8 cellular contexts compared by ENCODE assay signal in the genomic region with DNA sequence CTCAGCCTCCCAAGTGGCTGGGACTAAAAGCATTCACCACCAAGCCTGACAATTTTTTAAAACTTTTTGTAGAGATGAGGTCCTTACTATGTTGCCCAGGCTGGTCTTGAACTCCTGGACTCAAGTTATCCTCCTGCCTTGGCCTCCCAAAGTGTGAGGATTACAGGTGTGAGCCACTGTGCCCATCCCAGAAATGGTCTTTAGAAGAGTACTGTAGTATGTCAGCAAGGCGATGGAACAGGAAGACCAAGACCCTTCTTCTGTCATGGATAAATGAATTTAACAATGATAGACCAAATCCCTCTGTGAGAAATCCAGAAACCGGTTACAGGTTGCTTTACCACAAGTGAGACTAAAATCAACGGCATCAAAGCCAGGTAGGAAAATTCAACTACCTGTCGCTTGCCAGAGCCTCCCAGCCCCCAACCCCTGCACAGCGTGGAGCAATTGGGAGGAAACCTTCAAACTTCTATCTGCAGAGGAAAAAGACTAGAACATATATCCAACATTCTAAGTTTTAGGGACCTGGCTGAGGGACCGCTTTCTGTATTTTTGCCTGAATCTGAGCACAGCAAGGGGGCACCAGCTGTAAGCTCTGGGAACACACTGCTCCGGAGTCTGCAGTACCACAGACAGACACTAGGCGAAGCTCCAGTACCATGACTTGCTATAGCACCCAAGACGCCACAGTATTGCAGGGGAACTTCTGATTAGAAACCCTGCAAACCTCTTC. TPM values are rescaled to one million over a fixed set of nuclear protein-coding genes. Genes with fewer than 3 reads are reported as not detected.
DNase-seq lines count a peak whose midpoint lies in the region; ATAC-seq and TF ChIP-seq lines count a peak whose summit lies in the region.

No MANE protein-coding gene starts in this region.

- H3K9me3 Mint-ChIP-seq in Caco-2 (ENCODE audit: unreplicated experiment), result peaks cover 29% of the 10 kb centered on the region

- H3K36me3 Mint-ChIP-seq in Caco-2 (ENCODE audit: insufficient read depth, unreplicated experiment), result no peaks in the 10 kb centered on the region

- intact Hi-C loops in Caco-2 (cut with micrococcal nuclease; ENCODE audit: unreplicated experiment), result loop anchor here (1.0 to 2.0 kb wide), 6 partner anchors 42 to 349 kb away; a partner anchor contains a TSS

- H3K27ac ChIP-seq in effector memory CD4-positive, alpha-beta T cell (ENCODE audit: insufficient read depth, low read length, poor library complexity, severe bottlenecking), result no peak overlapping the region

- no TSS peak for BruUV-seq in Caco-2 (replicated peaks; lab: Mats Ljungman, UMichigan)

- H3K27ac Mint-ChIP-seq in Caco-2 (ENCODE audit: unreplicated experiment), result no peak overlapping the region

- ATAC-seq in GM19468 (IDR thresholded peaks at IDR 0.05; ENCODE audit: extremely low read depth, unreplicated experiment), result peak; percentile 88
- ATAC-seq in HG03565 (IDR thresholded peaks at IDR 0.05; ENCODE audit: unreplicated experiment), result peak; percentile 99

- CTCF ChIA-PET in Caco-2 (lab: Charles Lee), result interaction anchor here (0.6 to 1.6 kb wide), 4 partner anchors 33 to 280 kb away, joined by 3 to 4 read pairs (median 3); no protein-coding TSS in a partner anchor

- peaks cover 12% of the 10 kb centered on the region; the same call in 1 of the 2 replicates for H3K9me3 ChIP-seq in Caco-2
- H3K9me3 ChIP-seq in effector memory CD4-positive, alpha-beta T cell (ENCODE audit: control insufficient read depth, low read length), result no peaks in the 10 kb centered on the region

- POLR2A ChIA-PET in Caco-2 (lab: Charles Lee), result no interaction called here

- H3K4me1 ChIP-seq in Caco-2, result no peaks in the 10 kb centered on the region
- H3K4me1 ChIP-seq in effector memory CD4-positive, alpha-beta T cell (ENCODE audit: control insufficient read depth, insufficient read depth, low read length, poor library complexity, severe bottlenecking), result no peaks in the 10 kb centered on the region

- no peaks in the 10 kb centered on the region for H3K27me3 ChIP-seq in Caco-2 (replicated peaks; ENCODE audit: control insufficient read depth, insufficient read depth, low read length)
- peaks cover 5% of the 10 kb centered on the region for H3K27me3 ChIP-seq in effector memory CD4-positive, alpha-beta T cell (replicated peaks; ENCODE audit: control insufficient read depth, insufficient read depth, low read length, poor library complexity, severe bottlenecking)

- H3K27me3 Mint-ChIP-seq in Caco-2 (ENCODE audit: insufficient read depth, unreplicated experiment), result no peaks in the 10 kb centered on the region

- DNase-seq in Caco-2, result peak; percentile 82 to 85
- DNase-seq in NCI-H774 (lab: John Stamatoyannopoulos, UW), result peak; percentile 78
- peak; percentile 76 to 81 for DNase-seq in activated CD4-positive, alpha-beta T cell treated with anti-CD3 and anti-CD28 coated beads, Interleukin-2, amount 50 U/mL, for 4 hours
- peak; percentile 42 to 61 (median 53) for DNase-seq in effector memory CD4-positive, alpha-beta T cell
- peak; percentile 76 for DNase-seq in midbrain (lab: John Stamatoyannopoulos, UW)
- peak; percentile 61 for DNase-seq in stimulated activated CD8-positive, alpha-beta memory T cell treated with anti-CD3 and anti-CD28 coated beads, Interleukin-4, amount 100 ng/mL, for 24 hours (ENCODE audit: low read depth)

- H3K4me1 Mint-ChIP-seq in Caco-2 (ENCODE audit: low read depth, unreplicated experiment), result peaks cover 11% of the 10 kb centered on the region

- no peak overlapping the region for H3K4me3 Mint-ChIP-seq in Caco-2 (ENCODE audit: unreplicated experiment)

- peak; percentile 91 to 96 for TF ChIP-seq CTCF in Caco-2 (IDR thresholded peaks at IDR 0.05; ENCODE audit: insufficient read depth in 1 of 2, low read depth in 1 of 2, low read length in 1 of 2, severe bottlenecking in 1 of 2, unreplicated experiment in 1 of 2)

- H3K36me3 ChIP-seq in Caco-2 (ENCODE audit: control insufficient read depth, insufficient read depth, low read length), result no peaks in the 10 kb centered on the region
- no peaks in the 10 kb centered on the region for H3K36me3 ChIP-seq in effector memory CD4-positive, alpha-beta T cell (ENCODE audit: control insufficient read depth, insufficient read depth, low read length)

- no peak overlapping the region for H3K4me3 ChIP-seq in Caco-2 (ENCODE audit: low read depth, low read length)
- H3K4me3 ChIP-seq in effector memory CD4-positive, alpha-beta T cell (ENCODE audit: insufficient read depth, low read depth, low read length, poor library complexity, severe bottlenecking), result no peak overlapping the region

RNA-seq across cellular contexts. Expression of a gene that starts 51.3 kb away (rescaled TPM):
- 118 and 124 TPM in 2 replicates for total RNA-seq in Caco-2 (2022)

RNA-seq across cellular contexts. Expression of a gene that starts 57.5 kb away (rescaled TPM):
- 16.8 and 16.9 TPM in 2 replicates for total RNA-seq in Caco-2 (2022)
